Comparison of ENCODE assay signal across 9 cellular contexts in the genomic region with DNA sequence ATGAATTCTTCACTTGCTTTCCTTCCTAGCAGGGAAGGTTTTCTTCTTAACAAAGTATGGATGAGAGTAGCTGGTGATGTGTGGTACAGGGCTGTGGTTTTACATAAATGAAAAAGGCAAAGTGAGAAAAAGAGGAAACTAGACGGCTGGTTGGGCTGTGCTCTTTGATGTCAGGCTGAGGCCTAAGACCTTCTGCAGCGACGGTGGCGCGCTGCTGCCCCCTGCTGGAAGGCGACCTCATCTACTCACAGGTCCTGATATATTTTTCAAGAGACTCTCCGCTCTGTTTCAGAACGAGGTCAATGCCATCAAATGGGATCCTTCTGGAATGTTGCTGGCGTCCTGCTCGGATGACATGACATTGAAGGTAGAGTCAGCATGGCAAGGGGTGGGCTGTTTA.
DNase-seq lines count a peak whose midpoint lies in the region; ATAC-seq, FAIRE-seq and TF ChIP-seq lines count a peak whose summit lies in the region.
"Had no signal": no experiment of that assay in that cellular context is flagged by ENCODE, and none has a peak within 500 bp of the region (broad histone marks: within the 10 kb centered on the region; RNA-seq: fewer than 3 reads in every experiment).

No MANE protein-coding gene starts in this region.

- no peak overlapping the region for H3K27ac Mint-ChIP-seq in GM23338
- H3K27ac Mint-ChIP-seq: natural killer cell treated with Interleukin-12 subunit alpha and Interleukin-12 subunit beta and Interleukin-15 and Interleukin-18, amount 100 ng/mL, for 72 hours had no signal

- H3K27me3 ChIP-seq in GM23338 (ENCODE audit: insufficient read depth) (no peaks in the 10 kb centered on the region), small intestine (ENCODE audit: control insufficient read depth in 2 of 2, insufficient read depth in 2 of 2, low read length in 2 of 2) (no peaks in the 10 kb centered on the region), ascending aorta (no peaks in the 10 kb centered on the region)

- H3K9me3 Mint-ChIP-seq in GM23338, result no peaks in the 10 kb centered on the region
- H3K9me3 Mint-ChIP-seq: natural killer cell treated with Interleukin-12 subunit alpha and Interleukin-12 subunit beta and Interleukin-15 and Interleukin-18, amount 100 ng/mL, for 72 hours had no signal

- peak; percentile 86 for ATAC-seq in GM23338

- peaks cover 3% of the 10 kb centered on the region for H3K27me3 Mint-ChIP-seq in GM23338 (ENCODE audit: insufficient read depth, low read depth, poor library complexity)
- H3K27me3 Mint-ChIP-seq: natural killer cell treated with Interleukin-12 subunit alpha and Interleukin-12 subunit beta and Interleukin-15 and Interleukin-18, amount 100 ng/mL, for 72 hours had no signal

- H3K27ac ChIP-seq in GM23338 (ENCODE audit: low read depth), result no peak overlapping the region
- H3K27ac ChIP-seq in small intestine (ENCODE audit: low read depth in 1 of 2, low read length in 1 of 2), result no peak overlapping the region
- H3K27ac ChIP-seq in ascending aorta, result no peak overlapping the region

- H3K9me2 ChIP-seq in GM23338 (ENCODE audit: insufficient read depth), result no peaks in the 10 kb centered on the region

- no peak overlapping the region for H3K4me2 ChIP-seq in GM23338

- 0 to 2% methylated on average over 8 to 10 of the region's 10 CpGs; no CpG with 5 or more reads in 1 of the 3 donors for WGBS in small intestine, 3 donors

- in situ Hi-C loops in GM13977 (cut with MboI; ENCODE audit: low pct_unique_long_range_greater_than_20kb, low sequenced_read_pairs, unreplicated experiment), result no loop called here

- H3K4me1 ChIP-seq in GM23338 (ENCODE audit: insufficient read depth), result no peaks in the 10 kb centered on the region
- H3K4me1 ChIP-seq in small intestine (ENCODE audit: control insufficient read depth in 2 of 2, insufficient read depth in 1 of 2, low read depth in 1 of 2, low read length in 1 of 2), result no peaks in the 10 kb centered on the region
- no peaks in the 10 kb centered on the region for H3K4me1 ChIP-seq in ascending aorta

- H2AFZ ChIP-seq in GM23338, result no peak overlapping the region

- H3K79me2 ChIP-seq in GM23338 (replicated peaks; ENCODE audit: insufficient read depth), result no peaks in the 10 kb centered on the region

- no peaks in the 10 kb centered on the region for H3K9me3 ChIP-seq in small intestine (ENCODE audit: control insufficient read depth, low read depth)
- no peaks in the 10 kb centered on the region for H3K9me3 ChIP-seq in ascending aorta

- H3K4me3 Mint-ChIP-seq in GM23338, result no peak overlapping the region
- H3K4me3 Mint-ChIP-seq: natural killer cell treated with Interleukin-12 subunit alpha and Interleukin-12 subunit beta and Interleukin-15 and Interleukin-18, amount 100 ng/mL, for 72 hours had no signal

- intact Hi-C loops in ascending aorta (cut with DNase I), result no loop called here

- no peaks in the 10 kb centered on the region for H3F3A ChIP-seq in GM23338 (replicated peaks; ENCODE audit: low read depth)

- H3K4me3 ChIP-seq in GM23338 (no peak overlapping the region), small intestine (ENCODE audit: low read depth in 1 of 2, low read length in 2 of 2) (no peak overlapping the region), ascending aorta (no peak overlapping the region)

- TF ChIP-seq CTCF in GM23338 (conservative IDR thresholded peaks at IDR 0.05; ENCODE audit: low read depth in 2 of 2) (peak; percentile 61 to 71), ascending aorta (IDR thresholded peaks at IDR 0.05) (no peak), GM13977 (IDR thresholded peaks at IDR 0.05; ENCODE audit: extremely low read depth, insufficient read depth, missing control alignments) (no peak)

- H3K4me1 Mint-ChIP-seq in GM23338, result peaks cover 6% of the 10 kb centered on the region; the same call in 1 of the 3 replicates

- H3K36me3 Mint-ChIP-seq in GM23338 (ENCODE audit: low read depth), result peaks cover 14% of the 10 kb centered on the region
- H3K36me3 Mint-ChIP-seq: natural killer cell treated with Interleukin-12 subunit alpha and Interleukin-12 subunit beta and Interleukin-15 and Interleukin-18, amount 100 ng/mL, for 72 hours had no signal

- H4K20me1 ChIP-seq in GM23338 (replicated peaks; ENCODE audit: insufficient read depth), result no peaks in the 10 kb centered on the region

- H3K36me3 ChIP-seq in GM23338 (ENCODE audit: insufficient read depth) (no peaks in the 10 kb centered on the region), small intestine (ENCODE audit: control insufficient read depth in 2 of 2, insufficient read depth in 2 of 2, low read length in 2 of 2) (no peaks in the 10 kb centered on the region), ascending aorta (no peaks in the 10 kb centered on the region)

- FAIRE-seq in RCC 7860 (lab: Jason Lieb, UNC) (peak; percentile 60), small intestine (lab: Jason Lieb, UNC) (peak; percentile 39)

- DNase-seq in AG20443 (ENCODE audit: low spot score) (peak; percentile 72), GM23338 (ENCODE audit: low spot score) (peak; percentile 67), RCC 7860 (ENCODE audit: low spot score) (peak; percentile 31), dermis blood vessel endothelial cell (peak; percentile 43), small intestine (peak; percentile 50), ascending aorta (ENCODE audit: low spot score in 2 of 2) (no peak), GM13977 (ENCODE audit: low spot score) (no peak), HPDE6-E6E7 (ENCODE audit: extremely low spot score) (no peak)

TF ChIP-seq in GM23338, 12 proteins besides CTCF, POLR2A, EP300 and RAD21:
- TF ChIP-seq NANOG (IDR thresholded peaks at IDR 0.05; ENCODE audit: borderline replicate concordance) (no peak), JUNB (IDR thresholded peaks at IDR 0.05; ENCODE audit: unreplicated experiment) (no peak)

Comparison
In these comparisons a context has a peak if more than half of its experiments do, and no peak if none do; other contexts are left out.
1. DNase-seq: peak in AG20443 (single experiment), GM23338 (single experiment), RCC 7860 (single experiment), dermis blood vessel endothelial cell (single experiment) and small intestine (single experiment); none in ascending aorta (0 of 2), GM13977 (single experiment) and HPDE6-E6E7 (single experiment).
2. CTCF ChIP-seq: peak in GM23338 (2 of 2); none in ascending aorta (0 of 3) and GM13977 (single experiment).